ENCODE assay signal across 17 cellular contexts in the genomic region with DNA sequence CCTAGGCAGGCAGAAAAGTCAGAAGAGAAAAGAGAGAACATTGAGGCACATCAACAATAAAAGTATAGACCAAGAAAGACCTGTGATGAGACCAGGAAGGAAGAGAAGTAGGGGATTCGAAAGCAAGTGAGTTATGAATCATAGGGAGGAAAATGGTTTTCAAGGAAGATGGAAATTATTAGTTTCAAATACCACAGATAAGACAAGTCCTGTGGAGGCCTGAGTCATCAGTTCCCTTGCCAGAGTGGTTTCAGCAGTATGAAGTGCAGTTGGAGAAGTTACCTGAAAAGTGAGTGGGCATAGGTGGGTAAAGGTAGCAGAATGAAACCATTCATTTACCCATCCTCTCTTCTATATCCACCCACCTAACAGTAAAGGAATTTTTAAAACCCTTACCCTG. TPM values are rescaled to one million over a fixed set of nuclear protein-coding genes. Genes with fewer than 3 reads are reported as not detected.
DNase-seq lines count a peak whose midpoint lies in the region; ATAC-seq, FAIRE-seq and TF ChIP-seq lines count a peak whose summit lies in the region.
"Had no signal": no experiment of that assay in that cellular context is flagged by ENCODE, and none has a peak within 500 bp of the region (broad histone marks: within the 10 kb centered on the region; RNA-seq: fewer than 3 reads in every experiment).

No MANE protein-coding gene starts in this region.

- H3K9me3 Mint-ChIP-seq in CD8-positive, alpha-beta memory T cell = peaks cover 0 to 7% (median 4%) of the 10 kb centered on the region in 5 donors

- H3K4me3 ChIP-seq in body of pancreas (no peak overlapping the region), keratinocyte (ENCODE audit: control insufficient read depth in 2 of 3, extremely low read depth in 1 of 3, insufficient read depth in 2 of 3, low read depth in 1 of 3, low read length in 3 of 3) (no peak overlapping the region)
- H3K4me3 ChIP-seq in CD8-positive, alpha-beta memory T cell (ENCODE audit: low read length) = no peak overlapping the region
- H3K4me3 ChIP-seq: PC-9 had no signal

- H3K4me2 ChIP-seq in keratinocyte (ENCODE audit: control insufficient read depth, extremely low read depth, insufficient read depth, low read depth, low read length) = no peak overlapping the region
- H3K4me2 ChIP-seq: PC-9 had no signal

- H3K27ac Mint-ChIP-seq in CD8-positive, alpha-beta memory T cell = no peak overlapping the region
- H3K27ac Mint-ChIP-seq: activated B cell treated with CpG ODN at 0.5 μM for 24 hours, HFFc6, natural killer cell had no signal

- WGBS in body of pancreas, 2 donors = 18 to 19% methylated on average over 1 of the region's 1 CpG

- H3K9me1 ChIP-seq in keratinocyte (ENCODE audit: control insufficient read depth, extremely low read depth, insufficient read depth, low read length) = no peaks in the 10 kb centered on the region

- DNase-seq in A172 (ENCODE audit: low spot score) (peak; percentile 69), M059J (ENCODE audit: low read depth) (peak; percentile 1), body of pancreas (peak in 1 of 4 donors; percentile 30), keratinocyte (ENCODE audit: low read depth, low spot score) (no peak), NAMALWA (ENCODE audit: low spot score) (no peak), foreskin melanocyte (no peak)
- DNase-seq in CD8-positive, alpha-beta memory T cell = no peak
- DNase-seq: activated B cell treated with CpG ODN at 0.5 μM for 24 hours; activated naive CD4-positive, alpha-beta T cell; HFFc6; hypothalamus; natural killer cell; NCI-H1930; NCI-H524 treated with DMSO at 0.1 percent for 48 hours had no signal

- no peak overlapping the region for H3K9ac ChIP-seq in keratinocyte (ENCODE audit: control insufficient read depth, extremely low read depth, insufficient read depth, low read length)

- FAIRE-seq in keratinocyte (lab: Jason Lieb, UNC) = peak; percentile 71
- FAIRE-seq: G401.6 had no signal

- no peaks in the 10 kb centered on the region for H3K36me3 ChIP-seq in body of pancreas (replicated peaks in 1 of 2; ENCODE audit: insufficient read depth in 1 of 2, low read depth in 2 of 2)
- H3K36me3 ChIP-seq in keratinocyte (ENCODE audit: control insufficient read depth in 2 of 2, extremely low read depth in 1 of 2, insufficient read depth in 2 of 2, low read length in 2 of 2) = no peaks in the 10 kb centered on the region
- no peaks in the 10 kb centered on the region for H3K36me3 ChIP-seq in CD8-positive, alpha-beta memory T cell (ENCODE audit: insufficient read depth, low read length)

- TF ChIP-seq CTCF in body of pancreas (IDR thresholded peaks at IDR 0.05) (no peak), keratinocyte (optimal IDR thresholded peaks at IDR 0.05 in 1 of 3, IDR thresholded peaks at IDR 0.05 in 1 of 3, conservative IDR thresholded peaks at IDR 0.05 in 1 of 3; ENCODE audit: extremely low read depth in 1 of 3, insufficient read depth in 2 of 3, low read length in 3 of 3) (no peak)

- H3K79me2 ChIP-seq in keratinocyte (ENCODE audit: control insufficient read depth, insufficient read depth, low read length) = no peaks in the 10 kb centered on the region

- no peaks in the 10 kb centered on the region for H4K20me1 ChIP-seq in keratinocyte (ENCODE audit: control insufficient read depth, extremely low read depth, insufficient read depth, low read length)

- dilution Hi-C loops in keratinocyte (cut with MboI; ENCODE audit: extremely low pct_ligation_motif_present, low sequenced_read_pairs) = no loop called here

- H3K4me3 Mint-ChIP-seq in CD8-positive, alpha-beta memory T cell = no peak overlapping the region
- H3K4me3 Mint-ChIP-seq: activated B cell treated with CpG ODN at 0.5 μM for 24 hours, HFFc6, natural killer cell had no signal

- TF ChIP-seq POLR2A in body of pancreas (IDR thresholded peaks at IDR 0.05) = no peak

- H3K27me3 ChIP-seq in body of pancreas (no peaks in the 10 kb centered on the region), keratinocyte (ENCODE audit: control insufficient read depth, extremely low read depth, insufficient read depth, low read length) (no peaks in the 10 kb centered on the region)
- H3K27me3 ChIP-seq in CD8-positive, alpha-beta memory T cell (ENCODE audit: insufficient read depth, low read length, poor library complexity, severe bottlenecking) = no peaks in the 10 kb centered on the region

- POLR2A ChIA-PET in CD8-positive, alpha-beta memory T cell (lab: Charles Lee) = interaction anchor here (0.6 kb wide), 1 partner anchor 663 kb away, joined by 4 read pairs; no protein-coding TSS in a partner anchor

- CTCF ChIA-PET in CD8-positive, alpha-beta memory T cell (lab: Charles Lee) = no interaction called here

- intact Hi-C loops in body of pancreas (cut with DNase I) = no loop called here

- H3K27me3 Mint-ChIP-seq in CD8-positive, alpha-beta memory T cell = no peaks in the 10 kb centered on the region
- H3K27me3 Mint-ChIP-seq: activated B cell treated with CpG ODN at 0.5 μM for 24 hours had no signal

- no peaks in the 10 kb centered on the region for H3K36me3 Mint-ChIP-seq in CD8-positive, alpha-beta memory T cell
- H3K36me3 Mint-ChIP-seq: natural killer cell had no signal

- H3K4me1 Mint-ChIP-seq in CD8-positive, alpha-beta memory T cell = no peaks in the 10 kb centered on the region
- H3K4me1 Mint-ChIP-seq: activated B cell treated with CpG ODN at 0.5 μM for 24 hours, natural killer cell had no signal

- no peak overlapping the region for H3K27ac ChIP-seq in body of pancreas
- no peak overlapping the region for H3K27ac ChIP-seq in keratinocyte (ENCODE audit: control insufficient read depth, insufficient read depth, low read length)
- no peak overlapping the region for H3K27ac ChIP-seq in CD8-positive, alpha-beta memory T cell (ENCODE audit: low read depth, low read length)
- H3K27ac ChIP-seq: PC-9 had no signal

- peaks cover 3% of the 10 kb centered on the region for H3K4me1 ChIP-seq in body of pancreas
- no peaks in the 10 kb centered on the region for H3K4me1 ChIP-seq in keratinocyte (ENCODE audit: control insufficient read depth, extremely low read depth, insufficient read depth, low read length)
- no peaks in the 10 kb centered on the region for H3K4me1 ChIP-seq in CD8-positive, alpha-beta memory T cell (ENCODE audit: insufficient read depth, low read length)

- H2AFZ ChIP-seq in keratinocyte (ENCODE audit: control insufficient read depth, low read length) = no peak overlapping the region
- H2AFZ ChIP-seq: PC-9 had no signal

- no peaks in the 10 kb centered on the region for H3K9me3 ChIP-seq in body of pancreas
- no peaks in the 10 kb centered on the region for H3K9me3 ChIP-seq in keratinocyte (ENCODE audit: control insufficient read depth, low read depth, low read length)
- no peaks in the 10 kb centered on the region for H3K9me3 ChIP-seq in CD8-positive, alpha-beta memory T cell (ENCODE audit: low read length)

- ATAC-seq in body of pancreas (peak; percentile 18), GM19351 (IDR thresholded peaks at IDR 0.05; ENCODE audit: unreplicated experiment) (no peak)
- ATAC-seq: natural killer cell had no signal

RNA-seq across cellular contexts. Expression of a gene that starts 25.2 kb away (rescaled TPM):
- total RNA-seq in A172 (2014; rRNA removed; shearing (Covaris generic)) = 40.6 and 55.8 TPM in 2 replicates
- total RNA-seq in M059J (2014; rRNA removed; shearing (Covaris generic)) = 0.64 TPM in 1 of 2 replicates, not detected in the other
- 10 to 100 TPM; 22.1 to 44.1 TPM for total RNA-seq in body of pancreas
- polyA plus RNA-seq in keratinocyte = 0.05 TPM in 1 of 3 replicates, not detected in the others
- not detected for polyA plus RNA-seq in keratinocyte (2011; ENCODE audit: low read depth)
- polyA plus RNA-seq in keratinocyte (2011; cell fraction: cytosol; rRNA removed) = 0.06 TPM in 1 of 2 replicates, not detected in the other
- not detected in 2 replicates for polyA plus RNA-seq in keratinocyte (2011; cell fraction: nucleus; rRNA removed)
- not detected in 2 replicates for polyA plus RNA-seq in keratinocyte (2012; ENCODE audit: low replicate concordance)
- polyA minus RNA-seq in keratinocyte = not detected in 3 replicates
- polyA minus RNA-seq in keratinocyte (2011; cell fraction: cytosol; rRNA and poly(A)+ RNA removed) = not detected
- 0.42 TPM in 1 of 2 replicates, not detected in the other for polyA minus RNA-seq in keratinocyte (2011; cell fraction: nucleus; rRNA and poly(A)+ RNA removed)
- total RNA-seq in CD8-positive, alpha-beta memory T cell = not detected
- polyA plus RNA-seq in CD8-positive, alpha-beta memory T cell = not detected
- total RNA-seq: activated B cell treated with CpG ODN at 0.5 μM for 24 hours, HFFc6, natural killer cell had no signal

Comparison
In these comparisons a context has a peak if more than half of its experiments do, and no peak if none do; other contexts are left out.
1. DNase-seq: peak in A172 (single experiment) and M059J (single experiment); none in keratinocyte (single experiment), NAMALWA (single experiment), foreskin melanocyte (single experiment) and CD8-positive, alpha-beta memory T cell (0 of 5).
2. RNA of a gene that starts 25.2 kb away (total RNA-seq): 40.6 to 55.8 TPM in A172 and 22.1 to 44.1 TPM in body of pancreas; 0.64 TPM in M059J and not detected in CD8-positive, alpha-beta memory T cell; every median in the first group is over 10 times any median in the second.